In genomic region chr20:32582659-32583580, GRCh38 we compare ENCODE assay signal across 8 cellular contexts. TPM values are rescaled to one million over a fixed set of nuclear protein-coding genes. Genes with fewer than 3 reads are reported as not detected.
DNase-seq lines count a peak whose midpoint lies in the region; ATAC-seq and TF ChIP-seq lines count a peak whose summit lies in the region.

No MANE protein-coding gene starts in this region.

- H3K9me3 ChIP-seq in Caco-2, result no peaks in the 10 kb centered on the region
- no peaks in the 10 kb centered on the region for H3K9me3 ChIP-seq in MG63
- H3K9me3 ChIP-seq in right cardiac atrium (ENCODE audit: control insufficient read depth, low read length), result no peaks in the 10 kb centered on the region

- BruUV-seq in Caco-2 (replicated peaks; lab: Mats Ljungman, UMichigan), result no TSS peak

- no peaks in the 10 kb centered on the region for H3K36me3 ChIP-seq in Caco-2 (ENCODE audit: control insufficient read depth, insufficient read depth, low read length)
- H3K36me3 ChIP-seq in MG63, result no peaks in the 10 kb centered on the region

- H3K27ac ChIP-seq in right cardiac atrium (ENCODE audit: low read length), result peak overlapping the region; percentile 0

- peaks cover 24% of the 10 kb centered on the region for H3K27me3 Mint-ChIP-seq in Caco-2 (ENCODE audit: insufficient read depth, unreplicated experiment)

- CTCF ChIA-PET in Caco-2 (lab: Charles Lee), result no interaction called here

- no peaks in the 10 kb centered on the region for H3K36me3 Mint-ChIP-seq in Caco-2 (ENCODE audit: insufficient read depth, unreplicated experiment)

- peak; percentile 12 to 16 for ATAC-seq in right cardiac atrium
- no peak for ATAC-seq in GM18861 (IDR thresholded peaks at IDR 0.05; ENCODE audit: unreplicated experiment)
- ATAC-seq in HG02642 (IDR thresholded peaks at IDR 0.05; ENCODE audit: poor library complexity, unreplicated experiment), result no peak
- ATAC-seq in GM18858 (IDR thresholded peaks at IDR 0.05; ENCODE audit: unreplicated experiment), result no peak

- H3K27ac Mint-ChIP-seq in Caco-2 (ENCODE audit: unreplicated experiment), result no peak overlapping the region

- peak overlapping the region; percentile 54 for H3K4me3 Mint-ChIP-seq in Caco-2 (ENCODE audit: unreplicated experiment)

- POLR2A ChIA-PET in Caco-2 (lab: Charles Lee), result no interaction called here

- 5% methylated on average over 88 of the region's 91 CpGs for WGBS in right cardiac atrium

- H3K4me3 ChIP-seq in Caco-2 (ENCODE audit: low read depth, low read length) (peak overlapping the region; percentile 70), MG63 (peak overlapping the region; percentile 21; the same call in 1 of the 2 replicates), right cardiac atrium (ENCODE audit: low read length) (peak overlapping the region; percentile 88), skeletal muscle cell (ENCODE audit: low read depth, low read length) (peak overlapping the region; percentile 70)

- H3K4me1 Mint-ChIP-seq in Caco-2 (ENCODE audit: low read depth, unreplicated experiment), result peaks cover 18% of the 10 kb centered on the region

- H3K27me3 ChIP-seq in Caco-2 (replicated peaks; ENCODE audit: control insufficient read depth, insufficient read depth, low read length), result peaks cover 10% of the 10 kb centered on the region
- peaks cover 3% of the 10 kb centered on the region; the same call in 1 of the 2 replicates for H3K27me3 ChIP-seq in MG63
- H3K27me3 ChIP-seq in right cardiac atrium (ENCODE audit: control insufficient read depth, insufficient read depth), result no peaks in the 10 kb centered on the region

- H3K4me1 ChIP-seq in Caco-2, result peaks cover 34% of the 10 kb centered on the region
- H3K4me1 ChIP-seq in right cardiac atrium (ENCODE audit: control insufficient read depth, insufficient read depth, low read length), result no peaks in the 10 kb centered on the region

- intact Hi-C loops in Caco-2 (cut with micrococcal nuclease; ENCODE audit: unreplicated experiment), result loop anchor here (5.0 kb wide), 2 partner anchors 46 to 106 kb away; no protein-coding TSS in a partner anchor
- intact Hi-C loops in right cardiac atrium (cut with DNase I), result loop anchor here in 2 of 4 donors (5.0 to 10.0 kb wide), 2 partner anchors 56 to 58 kb away; no protein-coding TSS in a partner anchor

- TF ChIP-seq CTCF in Caco-2 (IDR thresholded peaks at IDR 0.05; ENCODE audit: insufficient read depth in 1 of 2, low read depth in 1 of 2, low read length in 1 of 2, severe bottlenecking in 1 of 2, unreplicated experiment in 1 of 2), result no peak

- no peaks in the 10 kb centered on the region for H3K9me3 Mint-ChIP-seq in Caco-2 (ENCODE audit: unreplicated experiment)

- DNase-seq in Caco-2, result peak; percentile 70 to 73
- DNase-seq in MG63, result peak; percentile 23
- DNase-seq in activated naive CD4-positive, alpha-beta T cell treated with Interleukin-2 at 50 U/mL for 16 hours, result peak; percentile 21
- DNase-seq in right cardiac atrium, result peak; percentile 31 to 78 (median 71)
- DNase-seq in skeletal muscle cell (ENCODE audit: low read depth), result no peak

RNA-seq across cellular contexts. Expression of gene NOL4L, which starts 2.2 kb away (rescaled TPM):
- total RNA-seq in Caco-2 (2022) (75.3 and 80.9 TPM in 2 replicates), right cardiac atrium (10 to 100 TPM in 1 of 4 donors, 1 to 10 TPM in 3; 6.5 to 10.9 (median 8.0) TPM)
- total RNA-seq in MG63 (2014; rRNA removed; shearing (Covaris generic); ENCODE audit: low replicate concordance), result 1.3 and 1.8 TPM in 2 replicates
- polyA plus RNA-seq in right cardiac atrium, result 8.3 TPM

Comparison
In these comparisons a context has a peak if more than half of its experiments do, and no peak if none do; other contexts are left out.
1. H3K4me3 ChIP-seq: peak in every context shown above with its lines; median percentile 88 in right cardiac atrium; 70 in Caco-2; 70 in skeletal muscle cell; 21 in MG63.
2. ATAC-seq: peak in right cardiac atrium (2 of 2); none in GM18861 (single experiment), HG02642 (single experiment) and GM18858 (single experiment).